8 cellular contexts compared by ENCODE assay signal in genomic region chr17:7627250-7628121, GRCh38. TPM values are rescaled to one million over a fixed set of nuclear protein-coding genes. Genes with fewer than 3 reads are reported as not detected.
DNase-seq lines count a peak whose midpoint lies in the region; ATAC-seq and TF ChIP-seq lines count a peak whose summit lies in the region.

Gene SAT2, minus strand, starts transcription at chr17:7627821. Its CDS starts 186 bp downstream, at chr17:7627635.

- H3K4me1 Mint-ChIP-seq in CD4-positive, alpha-beta memory T cell = peaks cover 4 to 20% (median 14%) of the 10 kb centered on the region in 4 donors
- H3K4me1 Mint-ChIP-seq in activated T-cell treated with anti-CD3 and anti-CD28 coated beads, Interleukin-2, amount 50 U/mL, for 72 hours (ENCODE audit: low read depth) = peaks cover 11% of the 10 kb centered on the region

- H3K27me3 ChIP-seq in CD4-positive, alpha-beta memory T cell (ENCODE audit: insufficient read depth, low read length) = no peaks in the 10 kb centered on the region
- no peaks in the 10 kb centered on the region for H3K27me3 ChIP-seq in HUES64 (ENCODE audit: insufficient read depth, low read length)
- no peaks in the 10 kb centered on the region for H3K27me3 ChIP-seq in esophagus squamous epithelium
- no peaks in the 10 kb centered on the region for H3K27me3 ChIP-seq in muscle layer of duodenum (ENCODE audit: low read depth, low read length)

- H3K27ac Mint-ChIP-seq in CD4-positive, alpha-beta memory T cell = peak within 1 kb of the TSS; percentile 75 to 96 (median 91)
- H3K27ac Mint-ChIP-seq in activated T-cell treated with anti-CD3 and anti-CD28 coated beads, Interleukin-2, amount 50 U/mL, for 72 hours = peak within 1 kb of the TSS; percentile 65

- under 1% methylated on average over 53 of the region's 54 CpGs for WGBS in HUES64
- 0 to 1% methylated on average over 16 to 34 of the region's 54 CpGs for WGBS in esophagus squamous epithelium, 2 donors

- H3K9me3 ChIP-seq in CD4-positive, alpha-beta memory T cell (ENCODE audit: control insufficient read depth in 1 of 2, low read length in 2 of 2) = no peaks in the 10 kb centered on the region
- no peaks in the 10 kb centered on the region for H3K9me3 ChIP-seq in HUES64 (ENCODE audit: insufficient read depth, low read depth, low read length)
- H3K9me3 ChIP-seq in esophagus squamous epithelium = no peaks in the 10 kb centered on the region
- H3K9me3 ChIP-seq in muscle layer of duodenum (ENCODE audit: control insufficient read depth in 1 of 2, low read length in 2 of 2) = no peaks in the 10 kb centered on the region

- H3K27me3 Mint-ChIP-seq in CD4-positive, alpha-beta memory T cell = no peaks in the 10 kb centered on the region
- no peaks in the 10 kb centered on the region for H3K27me3 Mint-ChIP-seq in activated T-cell treated with anti-CD3 and anti-CD28 coated beads, Interleukin-2, amount 50 U/mL, for 72 hours (ENCODE audit: low read depth)

- POLR2A ChIA-PET in CD4-positive, alpha-beta memory T cell (lab: Charles Lee; ENCODE audit: partially characterized antibody) = interaction anchor here (0.7 to 3.8 kb wide), 19 partner anchors 11 to 668 kb away, joined by 3 to 84 read pairs (median 4); partner anchors contain the start of genes ATP1B2, CD68, FXR2 and MPDU1

- CTCF ChIA-PET in CD4-positive, alpha-beta memory T cell (lab: Charles Lee; ENCODE audit: partially characterized antibody) = interaction anchor here (0.9 to 2.9 kb wide), 8 partner anchors 9 to 109 kb away, joined by 3 to 28 read pairs (median 4); partner anchors contain the start of genes FXR2, TP53 and WRAP53

- intact Hi-C loops in CD4-positive, alpha-beta memory T cell (cut with micrococcal nuclease) = loop anchor here (1.0 kb wide), 2 partner anchors 12 to 59 kb away; no protein-coding TSS in a partner anchor
- intact Hi-C loops in esophagus squamous epithelium (cut with DNase I) = no loop called here

- peak within 1 kb of the TSS; percentile 82 for H3K27ac ChIP-seq in CD4-positive, alpha-beta memory T cell (ENCODE audit: low read depth, low read length)
- H3K27ac ChIP-seq in HUES64 (ENCODE audit: low read depth, low read length) (peak within 1 kb of the TSS; percentile 99), esophagus squamous epithelium (peak within 1 kb of the TSS; percentile 91 to 96 (median 94)), muscle layer of duodenum (ENCODE audit: low read length) (peak within 1 kb of the TSS; percentile 95)

- no peak for TF ChIP-seq CTCF in esophagus squamous epithelium (IDR thresholded peaks at IDR 0.05)

- H3K9me3 Mint-ChIP-seq in CD4-positive, alpha-beta memory T cell = no peaks in the 10 kb centered on the region
- no peaks in the 10 kb centered on the region for H3K9me3 Mint-ChIP-seq in activated T-cell treated with anti-CD3 and anti-CD28 coated beads, Interleukin-2, amount 50 U/mL, for 72 hours

- H3K4me3 ChIP-seq in CD4-positive, alpha-beta memory T cell (ENCODE audit: low read length in 2 of 2) = peak within 1 kb of the TSS; percentile 76 to 82
- peak within 1 kb of the TSS; percentile 71 for H3K4me3 ChIP-seq in HUES64 (ENCODE audit: low read length)
- peak within 1 kb of the TSS; percentile 77 to 94 (median 82) for H3K4me3 ChIP-seq in esophagus squamous epithelium
- H3K4me3 ChIP-seq in muscle layer of duodenum (ENCODE audit: low read depth in 1 of 2, low read length in 2 of 2) = peak within 1 kb of the TSS; percentile 77 to 89

- H3K36me3 ChIP-seq in CD4-positive, alpha-beta memory T cell (ENCODE audit: insufficient read depth, low read length) = no peaks in the 10 kb centered on the region
- H3K36me3 ChIP-seq in HUES64 (ENCODE audit: insufficient read depth, low read length) (peaks cover 5% of the 10 kb centered on the region; the same call in 1 of the 2 replicates), esophagus squamous epithelium (peaks cover 0 to 15% (median 0%) of the 10 kb centered on the region in 3 donors), muscle layer of duodenum (ENCODE audit: control insufficient read depth in 1 of 2, insufficient read depth in 2 of 2, low read length in 2 of 2) (no peaks in the 10 kb centered on the region)

- peak within 1 kb of the TSS; percentile 95 for H3K9ac ChIP-seq in HUES64 (ENCODE audit: low read depth, low read length)

- peak within 1 kb of the TSS; percentile 91 to 95 (median 93) for H3K4me3 Mint-ChIP-seq in CD4-positive, alpha-beta memory T cell
- H3K4me3 Mint-ChIP-seq in activated T-cell treated with anti-CD3 and anti-CD28 coated beads, Interleukin-2, amount 50 U/mL, for 72 hours = peak within 1 kb of the TSS; percentile 92 to 93

- H3K4me1 ChIP-seq in CD4-positive, alpha-beta memory T cell (ENCODE audit: insufficient read depth, low read length) = peaks cover 13% of the 10 kb centered on the region
- H3K4me1 ChIP-seq in HUES64 (ENCODE audit: insufficient read depth, low read length) = no peaks in the 10 kb centered on the region
- peaks cover 8 to 19% (median 9%) of the 10 kb centered on the region in 3 donors for H3K4me1 ChIP-seq in esophagus squamous epithelium
- H3K4me1 ChIP-seq in muscle layer of duodenum (ENCODE audit: control insufficient read depth in 1 of 2, insufficient read depth in 2 of 2, low read length in 2 of 2) = peaks cover 5 to 10% of the 10 kb centered on the region in 2 donors

- ATAC-seq in GM19463 (IDR thresholded peaks at IDR 0.05; ENCODE audit: unreplicated experiment) = peak; percentile 88
- peak; percentile 94 to 98 for ATAC-seq in activated T-cell treated with anti-CD3 and anti-CD28 coated beads, Interleukin-2, amount 50 U/mL, for 72 hours (replicated peaks in 1 of 2)

- H3K36me3 Mint-ChIP-seq in CD4-positive, alpha-beta memory T cell = peaks cover 0 to 6% of the 10 kb centered on the region in 2 donors
- peaks cover 0 to 1% of the 10 kb centered on the region in 2 donors for H3K36me3 Mint-ChIP-seq in activated T-cell treated with anti-CD3 and anti-CD28 coated beads, Interleukin-2, amount 50 U/mL, for 72 hours (ENCODE audit: insufficient read depth in 2 of 2)

- TF ChIP-seq POLR2A in esophagus squamous epithelium (IDR thresholded peaks at IDR 0.05) = peak in 3 of 4 donors; percentile 11 to 82 (median 57)

- peak; percentile 73 to 88 (median 75) for DNase-seq in CD4-positive, alpha-beta memory T cell
- DNase-seq in activated T-cell treated with anti-CD3 and anti-CD28 coated beads, Interleukin-2, amount 50 U/mL, for 72 hours = peak; percentile 86 to 89
- peak; percentile 57 for DNase-seq in esophagus squamous epithelium (lab: John Stamatoyannopoulos, UW)
- peak; percentile 70 for DNase-seq in stimulated activated CD8-positive, alpha-beta memory T cell treated with anti-CD3 and anti-CD28 coated beads, Interleukin-7, amount 100 ng/mL, for 24 hours (ENCODE audit: low read depth)

TF ChIP-seq in PFSK-1, 5 proteins besides CTCF, POLR2A, EP300 and RAD21:
- TF ChIP-seq POLR2AphosphoS5 (IDR thresholded peaks at IDR 0.05; ENCODE audit: low read depth, low read length) (peak; percentile 95), FOXP2 (optimal IDR thresholded peaks at IDR 0.05; ENCODE audit: borderline replicate concordance, extremely low read depth, extremely low read length, insufficient read depth) (no peak), TAF1 (IDR thresholded peaks at IDR 0.05; ENCODE audit: borderline replicate concordance, insufficient read depth, low read length) (peak; percentile 81; the same call in 1 of the 2 replicates), REST (IDR thresholded peaks at IDR 0.05; ENCODE audit: insufficient read depth in 1 of 2, low read depth in 2 of 2, low read length in 2 of 2) (0 out of 4 replicates have a peak, but pooled peaks of 1 of the 2 experiments have one; percentile 9), SIN3A (IDR thresholded peaks at IDR 0.05; ENCODE audit: borderline replicate concordance, insufficient read depth, low read length) (no peak)
TF ChIP-seq in PFSK-1: peak in this region for 3.

RNA-seq across cellular contexts. Expression of gene SAT2, which starts in this region (rescaled TPM):
- 10 to 100 TPM; 65.8 to 76.9 TPM for total RNA-seq in CD4-positive, alpha-beta memory T cell
- 10 to 100 TPM; 27.0 to 50.8 TPM for polyA plus RNA-seq in CD4-positive, alpha-beta memory T cell
- 41.2 TPM for polyA plus RNA-seq in HUES64 (2013, experiment 1 of 2)
- polyA plus RNA-seq in HUES64 (2013, experiment 2 of 2) = 45.5 TPM
- polyA plus RNA-seq in PFSK-1 (2012; ENCODE audit: insufficient read length, low read depth) = 205 TPM
- total RNA-seq in activated T-cell treated with anti-CD3 and anti-CD28 coated beads, Interleukin-2, amount 50 U/mL, for 72 hours = 10 to 100 TPM; 47.6 to 48.9 TPM
- 10 to 100 TPM; 20.5 to 55.9 (median 31.3) TPM for total RNA-seq in esophagus squamous epithelium

Comparison
In these comparisons a context has a peak if more than half of its experiments do, and no peak if none do; other contexts are left out.
1. Peak in every context shown above with its lines: DNase-seq, ATAC-seq, H3K4me3 ChIP-seq and H3K27ac ChIP-seq.